23 cellular contexts compared by ENCODE assay signal in genomic region chr13:40559915-40560314, GRCh38.
"Had no signal": no experiment of that assay in that cellular context is flagged by ENCODE, and none has a peak within 500 bp of the region (broad histone marks: within the 10 kb centered on the region; RNA-seq: fewer than 3 reads in every experiment).

No MANE protein-coding gene starts in this region.

- H3K27ac ChIP-seq: epithelial cell of prostate, gastroesophageal sphincter, lower lobe of right lung, neural progenitor cell, stomach, tibial artery had no signal

- H3K4me3 ChIP-seq: gastroesophageal sphincter, heart left ventricle, lower lobe of right lung, neural progenitor cell, right lobe of liver, stomach, tibial artery had no signal

- H3K27ac Mint-ChIP-seq: effector memory CD8-positive, alpha-beta T cell; nephron; neural progenitor cell; progenitor cell of endocrine pancreas; type B pancreatic cell had no signal

- ATAC-seq: effector memory CD8-positive, alpha-beta T cell; esophagus mucosa; gastroesophageal sphincter; heart left ventricle; left ventricle myocardium superior; lower lobe of right lung; right lobe of liver had no signal

- H3K4me3 Mint-ChIP-seq: effector memory CD8-positive, alpha-beta T cell; nephron; neural progenitor cell; type B pancreatic cell had no signal

- H3K27me3 Mint-ChIP-seq: effector memory CD8-positive, alpha-beta T cell; progenitor cell of endocrine pancreas; type B pancreatic cell had no signal

- H3K9me3 Mint-ChIP-seq: effector memory CD8-positive, alpha-beta T cell; nephron; neural progenitor cell; type B pancreatic cell had no signal

- H3K9me3 ChIP-seq: gastroesophageal sphincter, heart left ventricle, lower lobe of right lung, right lobe of liver, stomach, tibial artery had no signal

- H3K27me3 ChIP-seq: gastroesophageal sphincter, heart left ventricle, neural progenitor cell, right lobe of liver, stomach, tibial artery had no signal

- DNase-seq: cortex of kidney; effector memory CD8-positive, alpha-beta T cell; foreskin fibroblast; heart left ventricle; hippocampal formation; kidney glomerular epithelial cell; left ventricle myocardium superior; lower lobe of right lung; right lobe of liver; small intestine; stimulated activated CD4-positive, alpha-beta T cell treated with anti-CD3 and anti-CD28 coated beads, Interleukin-15, amount 100 ng/mL, for 24 hours; stimulated activated CD4-positive, alpha-beta T cell treated with anti-CD3 and anti-CD28 coated beads, Interleukin-4, amount 100 ng/mL, for 1 hour; stimulated activated CD8-positive, alpha-beta memory T cell treated with anti-CD3 and anti-CD28 coated beads, Interleukin-4, amount 100 ng/mL, for 48 hours; stimulated activated naive CD4-positive, alpha-beta T cell treated with Interleukin-2 at 50 U/mL for 16 hours; stomach; tibial artery had no signal

- H3K36me3 ChIP-seq: neural progenitor cell, right lobe of liver had no signal
